9 cellular contexts compared by ENCODE assay signal in the genomic region with DNA sequence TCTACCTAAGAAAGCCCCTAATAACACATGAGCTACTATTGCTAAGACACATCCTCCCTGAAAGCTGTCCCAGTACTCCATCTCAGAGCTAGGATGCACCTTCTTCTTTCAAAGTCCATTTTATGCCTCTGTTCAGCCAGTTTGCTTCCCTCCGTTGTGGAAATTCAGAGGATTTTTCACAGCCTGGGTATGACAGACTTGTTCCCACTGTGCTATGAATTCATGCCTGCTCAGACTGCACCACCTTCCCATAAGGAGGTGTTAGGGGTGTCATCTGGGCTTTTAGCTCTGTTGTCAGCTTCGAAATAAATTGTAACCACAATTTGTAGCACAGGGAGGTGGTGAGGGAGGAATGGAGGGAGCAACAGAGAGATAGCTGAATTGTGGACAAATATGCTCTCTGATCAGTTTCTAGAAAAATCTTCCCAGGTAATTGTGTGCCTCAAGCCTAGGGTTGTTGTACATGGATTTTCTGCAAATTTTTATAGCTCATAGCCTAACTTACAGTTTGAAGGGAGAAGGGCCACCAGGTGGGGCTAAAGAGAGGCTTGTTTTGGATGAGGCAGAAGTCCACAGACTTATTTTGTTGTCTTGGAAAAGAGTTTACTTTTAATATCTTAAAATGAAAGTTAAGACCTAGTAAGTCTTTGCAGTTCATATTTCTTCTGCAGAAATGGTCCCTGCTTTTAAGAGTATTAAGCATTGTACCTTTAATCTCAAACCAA.
DNase-seq lines count a peak whose midpoint lies in the region; ATAC-seq and TF ChIP-seq lines count a peak whose summit lies in the region.
"Had no signal": no experiment of that assay in that cellular context is flagged by ENCODE, and none has a peak within 500 bp of the region (broad histone marks: within the 10 kb centered on the region; RNA-seq: fewer than 3 reads in every experiment).

No MANE protein-coding gene starts in this region.

- H3K36me3 Mint-ChIP-seq in endodermal cell (ENCODE audit: low read depth), result no peaks in the 10 kb centered on the region

- no peak overlapping the region for H3K4me3 Mint-ChIP-seq in endodermal cell

- no peaks in the 10 kb centered on the region for H3K9me2 ChIP-seq in PC-9 (ENCODE audit: insufficient read depth)

- H3K27me3 Mint-ChIP-seq in endodermal cell (ENCODE audit: insufficient read depth), result peaks cover 1% of the 10 kb centered on the region

- H3K4me1 Mint-ChIP-seq in endodermal cell, result peaks cover 42% of the 10 kb centered on the region

- no peak overlapping the region for H2AFZ ChIP-seq in PC-9

- H3K9me3 ChIP-seq in PC-9 (ENCODE audit: insufficient read depth, low read depth), result no peaks in the 10 kb centered on the region
- no peaks in the 10 kb centered on the region for H3K9me3 ChIP-seq in endodermal cell (ENCODE audit: control insufficient read depth, low read length)
- H3K9me3 ChIP-seq in mucosa of descending colon, result no peaks in the 10 kb centered on the region
- H3K9me3 ChIP-seq in vagina, result no peaks in the 10 kb centered on the region

- H3K36me3 ChIP-seq in PC-9 (ENCODE audit: low read depth) (no peaks in the 10 kb centered on the region), endodermal cell (ENCODE audit: control insufficient read depth, insufficient read depth, low read length) (no peaks in the 10 kb centered on the region), mucosa of descending colon (ENCODE audit: low read depth) (no peaks in the 10 kb centered on the region), vagina (no peaks in the 10 kb centered on the region)

- DNase-seq in Right ventricle myocardium superior (peak; percentile 46), Right ventricle myocardium inferior (ENCODE audit: missing footprints) (no peak), PC-9 (peak in 1 of 2 experiments; percentile 16), endodermal cell (peak; percentile 89), mucosa of descending colon (peak in 2 of 3 donors; percentile 51 to 89), vagina (ENCODE audit: extremely low spot score in 2 of 2) (no peak)
- DNase-seq in activated effector memory CD4-positive, alpha-beta T cell treated with Interleukin-2 at 50 U/mL for 16 hours, result no peak

- no TSS peak for BruUV-seq in PC-9 (replicated peaks; lab: Mats Ljungman, UMichigan)

- CTCF ChIA-PET in PC-9 (lab: Charles Lee), result interaction anchor here (0.5 to 1.2 kb wide), 3 partner anchors 377 to 1705 kb away, joined by 3 to 6 read pairs (median 3); no protein-coding TSS in a partner anchor

- H3K4me1 ChIP-seq in PC-9 (replicated peaks; ENCODE audit: insufficient read depth) (no peaks in the 10 kb centered on the region), endodermal cell (ENCODE audit: control insufficient read depth, insufficient read depth, low read length) (peaks cover 11% of the 10 kb centered on the region), mucosa of descending colon (ENCODE audit: low read depth) (peaks cover 15% of the 10 kb centered on the region), vagina (peaks cover 12% of the 10 kb centered on the region)

- no peaks in the 10 kb centered on the region for H3K9me3 Mint-ChIP-seq in endodermal cell

- no peaks in the 10 kb centered on the region for H3F3A ChIP-seq in PC-9 (ENCODE audit: insufficient read depth, low read depth)

- H3K27me3 ChIP-seq in PC-9 (ENCODE audit: insufficient read depth, low read depth) (no peaks in the 10 kb centered on the region), endodermal cell (ENCODE audit: control insufficient read depth, insufficient read depth, low read length, poor library complexity, severe bottlenecking) (no peaks in the 10 kb centered on the region), vagina (no peaks in the 10 kb centered on the region)

- intact Hi-C loops in Right ventricle myocardium superior (cut with DNase I), result loop anchor here (5.0 kb wide), 1 partner anchor 422 kb away; no protein-coding TSS in a partner anchor
- intact Hi-C loops in Right ventricle myocardium inferior (cut with DNase I), result loop anchor here (2.0 to 10.0 kb wide), 2 partner anchors 304 to 420 kb away; no protein-coding TSS in a partner anchor
- intact Hi-C loops in PC-9 (cut with micrococcal nuclease; ENCODE audit: unreplicated experiment), result no loop called here
- intact Hi-C loops in mucosa of descending colon (cut with DNase I, micrococcal nuclease), result no loop called here
- intact Hi-C loops in vagina (cut with DNase I), result no loop called here

- no peak overlapping the region for H3K9ac ChIP-seq in endodermal cell (ENCODE audit: extremely low read depth, low read length, poor library complexity, severe bottlenecking)

- no peak overlapping the region for H3K4me2 ChIP-seq in PC-9

- H3K79me2 ChIP-seq in PC-9 (ENCODE audit: low read depth), result no peaks in the 10 kb centered on the region

- H3K4me3 ChIP-seq in PC-9 (no peak overlapping the region), endodermal cell (ENCODE audit: low read length) (no peak overlapping the region), mucosa of descending colon (no peak overlapping the region), vagina (no peak overlapping the region)

- no peak overlapping the region for H3K27ac ChIP-seq in PC-9
- H3K27ac ChIP-seq in endodermal cell (ENCODE audit: low read depth, low read length), result peak overlapping the region; percentile 50
- H3K27ac ChIP-seq in vagina, result no peak overlapping the region
- H3K27ac ChIP-seq: epithelial cell of prostate had no signal

- no peak for TF ChIP-seq POLR2A in vagina (IDR thresholded peaks at IDR 0.05)

- no peak overlapping the region for H3K27ac Mint-ChIP-seq in endodermal cell

- TF ChIP-seq CTCF in PC-9 (conservative IDR thresholded peaks at IDR 0.05), result peak; percentile 50; the same call in 1 of the 2 replicates
- peak; percentile 85 for TF ChIP-seq CTCF in endodermal cell (conservative IDR thresholded peaks at IDR 0.05)
- TF ChIP-seq CTCF in mucosa of descending colon (IDR thresholded peaks at IDR 0.05), result peak; percentile 18
- no peak for TF ChIP-seq CTCF in vagina (IDR thresholded peaks at IDR 0.05)

- POLR2A ChIA-PET in PC-9 (lab: Charles Lee; ENCODE audit: unreplicated experiment), result interaction anchor here (0.6 kb wide), 1 partner anchor 1568 kb away, joined by 5 read pairs; no protein-coding TSS in a partner anchor

- ATAC-seq in Right ventricle myocardium superior (ENCODE audit: poor library complexity), result peak; percentile 76
- ATAC-seq in Right ventricle myocardium inferior, result no peak
- peak; percentile 39 for ATAC-seq in HG02981 (IDR thresholded peaks at IDR 0.05; ENCODE audit: unreplicated experiment)
- peak; percentile 46 for ATAC-seq in mucosa of descending colon

- H4K20me1 ChIP-seq in PC-9 (ENCODE audit: insufficient read depth), result no peaks in the 10 kb centered on the region

- 94 to 100% methylated on average over 1 to 2 of the region's 2 CpGs for whole genome bisulfite sequencing in endodermal cell (ENCODE audit: insufficient coverage in 1 of 2, insufficient read length in 1 of 2), 2 experiments

Comparison
In these comparisons a context has a peak if more than half of its experiments do, and no peak if none do; other contexts are left out.
1. DNase-seq: peak in Right ventricle myocardium superior (single experiment), endodermal cell (single experiment) and mucosa of descending colon (2 of 3); none in Right ventricle myocardium inferior (single experiment), activated effector memory CD4-positive, alpha-beta T cell treated with Interleukin-2 at 50 U/mL for 16 hours (single experiment) and vagina (0 of 2).
2. CTCF ChIP-seq: peak in PC-9 (single experiment), endodermal cell (single experiment) and mucosa of descending colon (single experiment); none in vagina (0 of 3).
3. intact Hi-C loops: an anchor here in Right ventricle myocardium superior (5.0 kb wide) and Right ventricle myocardium inferior (2.0 to 10.0 kb wide); none called in PC-9, mucosa of descending colon and vagina.